ENCODE assay signal across 11 cellular contexts in genomic region chrX:46649421-46650260, GRCh38.
DNase-seq lines count a peak whose midpoint lies in the region; ATAC-seq, FAIRE-seq and TF ChIP-seq lines count a peak whose summit lies in the region.
"Had no signal": no experiment of that assay in that cellular context is flagged by ENCODE, and none has a peak within 500 bp of the region (broad histone marks: within the 10 kb centered on the region; RNA-seq: fewer than 3 reads in every experiment).

No MANE protein-coding gene starts in this region.

- WGBS in GM12878 (ENCODE audit: insufficient coverage, insufficient replicate concordance, low lambda C conversion rate, missing lambda C conversion rate): 61% methylated on average over 7 of the region's 7 CpGs

- no peak for FAIRE-seq in GM12878 (lab: Jason Lieb, UNC)

- ATAC-seq in GM12878: peak; percentile 5; the same call in 1 of the 3 replicates
- ATAC-seq in HG03520 (IDR thresholded peaks at IDR 0.05; ENCODE audit: unreplicated experiment): no peak
- ATAC-seq in GM21381 (IDR thresholded peaks at IDR 0.05; ENCODE audit: unreplicated experiment): no peak
- ATAC-seq: HCT116 had no signal

- peaks cover 16% of the 10 kb centered on the region for H3K4me1 Mint-ChIP-seq in mesothelial cell of epicardium
- H3K4me1 Mint-ChIP-seq in progenitor cell of endocrine pancreas (ENCODE audit: low read depth): peaks cover 2% of the 10 kb centered on the region

- H3K79me2 ChIP-seq in GM12878 (ENCODE audit: control insufficient read depth, insufficient read depth, low read length): no peaks in the 10 kb centered on the region; the same call in none of the 2 replicates

- CTCF ChIA-PET in GM12878 (lab: Yijun Ruan, JAX): interaction anchor here (0.7 to 4.7 kb wide), 5 partner anchors 14 to 189 kb away, joined by 3 to 26 read pairs (median 5); no protein-coding TSS in a partner anchor

- H3K36me3 ChIP-seq in BLaER1: peaks cover 20% of the 10 kb centered on the region
- H3K36me3 ChIP-seq in GM12878 (ENCODE audit: control insufficient read depth in 2 of 2, insufficient read depth in 2 of 2, low read length in 1 of 2): peaks cover 2 to 7% of the 10 kb centered on the region in 2 experiments; a peak in 2 of 4 replicates

- TF ChIP-seq POLR2A in GM12878 (IDR thresholded peaks at IDR 0.05; ENCODE audit: low read depth, low read length): no peak

- peaks cover 2% of the 10 kb centered on the region for H3K36me3 Mint-ChIP-seq in mesothelial cell of epicardium
- peaks cover 9% of the 10 kb centered on the region for H3K36me3 Mint-ChIP-seq in progenitor cell of endocrine pancreas (ENCODE audit: insufficient read depth)

- TF ChIP-seq CTCF in GM12878 (IDR thresholded peaks at IDR 0.05 in 2 of 3, conservative IDR thresholded peaks at IDR 0.05 in 1 of 3; ENCODE audit: control insufficient read depth in 2 of 3, extremely low read depth in 1 of 3, insufficient read depth in 1 of 3, low read depth in 3 of 3, low read length in 3 of 3) (no peak), mesothelial cell of epicardium (IDR thresholded peaks at IDR 0.05; ENCODE audit: unreplicated experiment) (no peak), progenitor cell of endocrine pancreas (IDR thresholded peaks at IDR 0.05; ENCODE audit: unreplicated experiment) (no peak)

- SMC1A ChIA-PET in GM12878 (lab: Charles Lee; ENCODE audit: uncharacterized antibody, unreplicated experiment): interaction anchor here (0.7 to 3.1 kb wide), 16 partner anchors 12 to 146 kb away, joined by 3 to 14 read pairs (median 4); no protein-coding TSS in a partner anchor

- H3K4me2 ChIP-seq in BLaER1 (peak overlapping the region; percentile 83), GM12878 (ENCODE audit: control insufficient read depth, insufficient read depth) (no peak overlapping the region)

- H3K27ac Mint-ChIP-seq in mesothelial cell of epicardium (peak overlapping the region; percentile 39), progenitor cell of endocrine pancreas (no peak overlapping the region)

- H3K9me3 ChIP-seq in BLaER1 (no peaks in the 10 kb centered on the region), GM12878 (replicated peaks; ENCODE audit: control insufficient read depth, insufficient read depth, low read length) (no peaks in the 10 kb centered on the region)

- no peaks in the 10 kb centered on the region for H4K20me1 ChIP-seq in BLaER1
- H4K20me1 ChIP-seq in GM12878 (ENCODE audit: control insufficient read depth, insufficient read depth): no peaks in the 10 kb centered on the region; the same call in 1 of the 2 replicates

- peaks cover 7% of the 10 kb centered on the region for H3K9me3 Mint-ChIP-seq in mesothelial cell of epicardium
- peaks cover 10% of the 10 kb centered on the region for H3K9me3 Mint-ChIP-seq in progenitor cell of endocrine pancreas (ENCODE audit: low read depth)

- DNase-seq in NCI-H1417 treated with DMSO at 0.1 percent for 48 hours (lab: John Stamatoyannopoulos, UW) (peak; percentile 17), GM12878 (ENCODE audit: low read depth, low spot score) (no peak), mesothelial cell of epicardium (ENCODE audit: low spot score in 2 of 2, unreplicated experiment in 2 of 2) (no peak), germinal center (ENCODE audit: low spot score) (no peak), progenitor cell of endocrine pancreas (ENCODE audit: low spot score, unreplicated experiment) (no peak)
- DNase-seq: activated gamma-delta T cell, Calu3 had no signal

- intact Hi-C loops in GM12878 (cut with micrococcal nuclease; ENCODE audit: unreplicated experiment): loop anchor here (5.0 kb wide), 1 partner anchor 38 kb away; no protein-coding TSS in a partner anchor

- no peak for TF ChIP-seq RAD21 in GM12878 (IDR thresholded peaks at IDR 0.05; ENCODE audit: insufficient read depth, low read depth, low read length)

- in situ Hi-C loops in GM12878 (cut with MboI): loop anchor here (5.0 kb wide), 1 partner anchor 143 kb away; no protein-coding TSS in a partner anchor

- RAD21 ChIA-PET in GM12878 (lab: Charles Lee; ENCODE audit: unreplicated experiment): interaction anchor here (0.8 to 2.6 kb wide), 5 partner anchors 12 to 147 kb away, joined by 3 to 12 read pairs (median 4); no protein-coding TSS in a partner anchor

- no peaks in the 10 kb centered on the region for H3K27me3 ChIP-seq in BLaER1
- H3K27me3 ChIP-seq in GM12878 (replicated peaks in 1 of 2; ENCODE audit: control insufficient read depth in 2 of 2, insufficient read depth in 2 of 2, low read length in 1 of 2): no peaks in the 10 kb centered on the region

- no peak for TF ChIP-seq EP300 in GM12878 (IDR thresholded peaks at IDR 0.05; ENCODE audit: borderline replicate concordance in 1 of 2, control insufficient read depth in 1 of 2, low read depth in 2 of 2, low read length in 2 of 2)

- H3K4me1 ChIP-seq in BLaER1 (peaks cover 74% of the 10 kb centered on the region), GM12878 (ENCODE audit: control insufficient read depth, insufficient read depth, low read length) (peaks cover 15% of the 10 kb centered on the region)

- POLR2A ChIA-PET in GM12878 (lab: Charles Lee): interaction anchor here (0.6 to 0.7 kb wide), 2 partner anchors 42 to 189 kb away, joined by 3 read pairs; no protein-coding TSS in a partner anchor

- no TSS peak for BruUV-seq in GM12878 (replicated peaks; lab: Mats Ljungman, UMichigan)

- H2AFZ ChIP-seq in GM12878 (ENCODE audit: control insufficient read depth, low read depth, low read length): no peak overlapping the region

- H3K4me3 Mint-ChIP-seq in mesothelial cell of epicardium: no peak overlapping the region
- H3K4me3 Mint-ChIP-seq in progenitor cell of endocrine pancreas (ENCODE audit: low read depth): no peak overlapping the region

- H3K27ac ChIP-seq in BLaER1: peak overlapping the region; percentile 87
- no peak overlapping the region for H3K27ac ChIP-seq in GM12878 (ENCODE audit: control insufficient read depth, insufficient read depth)

- H3K27me3 Mint-ChIP-seq in mesothelial cell of epicardium (ENCODE audit: low read depth) (no peaks in the 10 kb centered on the region), progenitor cell of endocrine pancreas (no peaks in the 10 kb centered on the region)

- H3K4me3 ChIP-seq in BLaER1 (peak overlapping the region; percentile 39; the same call in 1 of the 2 replicates), GM12878 (no peak overlapping the region)

- H3K9ac ChIP-seq in BLaER1 (peak overlapping the region; percentile 71), GM12878 (ENCODE audit: control insufficient read depth, insufficient read depth, low read length) (no peak overlapping the region)

TF ChIP-seq in GM12878, 131 proteins besides CTCF, POLR2A, EP300 and RAD21 (continues in another document):
- TF ChIP-seq BRCA1 (IDR thresholded peaks at IDR 0.05; ENCODE audit: low read depth, low read length) (no peak), FOS (IDR thresholded peaks at IDR 0.05; ENCODE audit: borderline replicate concordance, extremely low read depth, insufficient read length) (no peak), CUX1 (IDR thresholded peaks at IDR 0.05; ENCODE audit: insufficient replicate concordance, low read depth, low read length) (no peak), SRF (IDR thresholded peaks at IDR 0.05; ENCODE audit: low read depth in 2 of 2, low read length in 2 of 2) (no peak), KAT2A (conservative IDR thresholded peaks at IDR 0.05; ENCODE audit: control insufficient read depth, low read depth, low read length) (no peak), TCF3 (IDR thresholded peaks at IDR 0.05; ENCODE audit: borderline replicate concordance, insufficient read depth, low read depth, low read length) (no peak)
